Comparison of ENCODE assay signal across 17 cellular contexts in genomic region chr15:40936709-40937666, GRCh38. TPM values are rescaled to one million over a fixed set of nuclear protein-coding genes. Genes with fewer than 3 reads are reported as not detected.
DNase-seq lines count a peak whose midpoint lies in the region; ATAC-seq and TF ChIP-seq lines count a peak whose summit lies in the region.
"Had no signal": no experiment of that assay in that cellular context is flagged by ENCODE, and none has a peak within 500 bp of the region (broad histone marks: within the 10 kb centered on the region; RNA-seq: fewer than 3 reads in every experiment).

No MANE protein-coding gene starts in this region.

- no peaks in the 10 kb centered on the region for H3K36me3 Mint-ChIP-seq in activated T-cell treated with anti-CD3 and anti-CD28 coated beads, Interleukin-2, amount 50 U/mL, for 72 hours (ENCODE audit: insufficient read depth in 2 of 2)

- H3K4me3 ChIP-seq in subcutaneous abdominal adipose tissue (ENCODE audit: low read depth in 1 of 5, low read length in 5 of 5) = peak overlapping the region in 3 of 5 donors; percentile 26 to 50 (median 31)
- H3K4me3 ChIP-seq: coronary artery, sigmoid colon, SK-N-MC had no signal

- no peaks in the 10 kb centered on the region for H3K9me3 ChIP-seq in subcutaneous abdominal adipose tissue (ENCODE audit: control insufficient read depth in 5 of 5, low read length in 5 of 5)
- H3K9me3 ChIP-seq: sigmoid colon had no signal

- H3K27ac Mint-ChIP-seq in activated T-cell treated with anti-CD3 and anti-CD28 coated beads, Interleukin-2, amount 50 U/mL, for 72 hours = no peak overlapping the region
- H3K27ac Mint-ChIP-seq: IgD-negative memory B cell had no signal

- peaks cover 0 to 43% (median 27%) of the 10 kb centered on the region in 5 donors for H3K36me3 ChIP-seq in subcutaneous abdominal adipose tissue (ENCODE audit: control insufficient read depth in 5 of 5, insufficient read depth in 5 of 5, low read length in 5 of 5)
- H3K36me3 ChIP-seq: sigmoid colon had no signal

- H3K27me3 ChIP-seq in subcutaneous abdominal adipose tissue (ENCODE audit: control insufficient read depth in 5 of 5, insufficient read depth in 4 of 5, low read length in 5 of 5) = peaks cover 3 to 9% (median 7%) of the 10 kb centered on the region in 5 donors

- DNase-seq in DMS 273 (lab: John Stamatoyannopoulos, UW; ENCODE audit: unreplicated experiment) (peak; percentile 52), DMS 273 treated with DMSO at 0.1 percent for 48 hours (lab: John Stamatoyannopoulos, UW) (no peak), hepatic stellate cell (ENCODE audit: low spot score) (peak; percentile 63), posterior cingulate gyrus (no peak)
- no peak for DNase-seq in activated CD4-positive, alpha-beta T cell treated with anti-CD3 and anti-CD28 coated beads, Interleukin-2, amount 50 U/mL, for 1 hour
- no peak for DNase-seq in activated T-cell treated with anti-CD3 and anti-CD28 coated beads, Interleukin-2, amount 50 U/mL, for 72 hours
- DNase-seq: activated CD4-positive, alpha-beta T cell treated with anti-CD3 and anti-CD28 coated beads for 4 hours; activated gamma-delta T cell; NCI-H510A; sigmoid colon had no signal

- no peaks in the 10 kb centered on the region for H3K9me3 Mint-ChIP-seq in activated T-cell treated with anti-CD3 and anti-CD28 coated beads, Interleukin-2, amount 50 U/mL, for 72 hours
- H3K9me3 Mint-ChIP-seq: IgD-negative memory B cell had no signal

- peaks cover 12% of the 10 kb centered on the region for H3K4me1 Mint-ChIP-seq in activated T-cell treated with anti-CD3 and anti-CD28 coated beads, Interleukin-2, amount 50 U/mL, for 72 hours (ENCODE audit: low read depth)

- ATAC-seq in activated T-cell treated with anti-CD3 and anti-CD28 coated beads, Interleukin-2, amount 50 U/mL, for 72 hours (replicated peaks in 1 of 2) = no peak

- no peak for TF ChIP-seq CTCF in VCaP (conservative IDR thresholded peaks at IDR 0.05)

- no peak overlapping the region for H3K9ac ChIP-seq in subcutaneous abdominal adipose tissue (ENCODE audit: low read length in 5 of 5)

- H3K27ac ChIP-seq in VCaP = peak overlapping the region; percentile 62
- peak overlapping the region; percentile 50 for H3K27ac ChIP-seq in subcutaneous abdominal adipose tissue (ENCODE audit: low read depth, low read length)
- H3K27ac ChIP-seq: 22Rv1, sigmoid colon, SK-N-MC had no signal

- peaks cover 13% of the 10 kb centered on the region for H3K27me3 Mint-ChIP-seq in activated T-cell treated with anti-CD3 and anti-CD28 coated beads, Interleukin-2, amount 50 U/mL, for 72 hours (ENCODE audit: low read depth)

- intact Hi-C loops in posterior cingulate gyrus (cut with DNase I) = no loop called here

- H3K4me1 ChIP-seq in subcutaneous abdominal adipose tissue (ENCODE audit: control insufficient read depth in 5 of 5, insufficient read depth in 5 of 5, low read length in 5 of 5) = peaks cover 9 to 86% (median 41%) of the 10 kb centered on the region in 5 donors

- no peak overlapping the region for H3K4me3 Mint-ChIP-seq in activated T-cell treated with anti-CD3 and anti-CD28 coated beads, Interleukin-2, amount 50 U/mL, for 72 hours

RNA-seq across cellular contexts. Expression of gene DLL4, which starts 7.8 kb away (rescaled TPM):
- under 1 TPM; 0.12 to 0.19 TPM for total RNA-seq in activated T-cell treated with anti-CD3 and anti-CD28 coated beads, Interleukin-2, amount 50 U/mL, for 72 hours
- total RNA-seq: mononuclear cell had no signal

RNA-seq across cellular contexts. Expression of gene CHAC1, which starts 16.3 kb away (rescaled TPM):
- 10 to 100 TPM; 77.8 to 83.0 TPM for total RNA-seq in activated T-cell treated with anti-CD3 and anti-CD28 coated beads, Interleukin-2, amount 50 U/mL, for 72 hours

RNA-seq across cellular contexts. Expression of gene VPS18, which starts 42.7 kb away (rescaled TPM):
- 10 to 100 TPM; 10.7 to 12.1 TPM for total RNA-seq in activated T-cell treated with anti-CD3 and anti-CD28 coated beads, Interleukin-2, amount 50 U/mL, for 72 hours

Comparison
In these comparisons a context has a peak if more than half of its experiments do, and no peak if none do; other contexts are left out.
1. DNase-seq: peak in DMS 273 (single experiment) and hepatic stellate cell (single experiment); none in DMS 273 treated with DMSO at 0.1 percent for 48 hours (single experiment), activated CD4-positive, alpha-beta T cell treated with anti-CD3 and anti-CD28 coated beads, Interleukin-2, amount 50 U/mL, for 1 hour (single experiment), posterior cingulate gyrus (0 of 10) and activated T-cell treated with anti-CD3 and anti-CD28 coated beads, Interleukin-2, amount 50 U/mL, for 72 hours (0 of 2).